16 cellular contexts compared by ENCODE assay signal in the genomic region with DNA sequence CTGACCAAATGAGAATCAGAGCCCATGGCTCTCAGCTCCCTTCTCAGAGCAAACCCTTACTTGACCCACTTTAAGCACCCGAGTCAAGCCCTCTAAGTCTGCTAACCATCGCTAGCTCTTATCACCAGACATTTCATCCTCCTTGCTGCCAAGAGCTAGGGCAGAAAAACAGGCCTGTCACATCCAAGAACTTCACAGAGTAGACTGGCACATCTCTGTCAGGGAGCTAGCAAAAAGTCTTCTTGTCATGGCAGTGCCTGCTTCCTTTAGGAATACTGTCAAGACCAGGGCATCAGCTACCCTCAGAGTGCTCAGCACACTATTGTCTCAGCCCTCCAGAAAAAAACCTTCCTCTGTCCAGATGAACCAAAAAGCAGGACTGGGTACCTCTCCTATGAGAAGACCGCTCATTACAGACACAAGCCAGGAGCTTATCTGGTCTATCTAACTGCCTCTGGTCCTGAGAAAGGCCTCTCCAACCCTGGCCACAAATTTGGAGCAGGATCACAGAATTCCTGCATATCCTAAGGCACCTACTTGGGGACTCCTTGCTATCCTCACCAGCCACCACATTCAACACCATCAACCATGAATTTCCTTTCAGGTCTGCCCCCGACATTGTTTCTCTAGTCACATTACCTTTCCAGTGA. TPM values are rescaled to one million over a fixed set of nuclear protein-coding genes. Genes with fewer than 3 reads are reported as not detected.
DNase-seq lines count a peak whose midpoint lies in the region; ATAC-seq and TF ChIP-seq lines count a peak whose summit lies in the region.
"Had no signal": no experiment of that assay in that cellular context is flagged by ENCODE, and none has a peak within 500 bp of the region (broad histone marks: within the 10 kb centered on the region; RNA-seq: fewer than 3 reads in every experiment).

No MANE protein-coding gene starts in this region.

- no peak overlapping the region for H3K4me3 Mint-ChIP-seq in glutamatergic neuron (ENCODE audit: unreplicated experiment)
- H3K4me3 Mint-ChIP-seq in type B pancreatic cell: no peak overlapping the region
- H3K4me3 Mint-ChIP-seq: brain; CD8-positive, alpha-beta memory T cell had no signal

- no peak overlapping the region for H3K4me3 ChIP-seq in adipocyte (ENCODE audit: low read length)
- H3K4me3 ChIP-seq: heart left ventricle, prostate gland, suprapubic skin had no signal

- H3K4me1 Mint-ChIP-seq in glutamatergic neuron (ENCODE audit: low read depth, unreplicated experiment): peaks cover 20% of the 10 kb centered on the region
- H3K4me1 Mint-ChIP-seq in type B pancreatic cell (ENCODE audit: unreplicated experiment): peaks cover 64% of the 10 kb centered on the region

- no peak for TF ChIP-seq CTCF in glutamatergic neuron (IDR thresholded peaks at IDR 0.05; ENCODE audit: partially characterized antibody, unreplicated experiment)
- TF ChIP-seq CTCF in type B pancreatic cell (conservative IDR thresholded peaks at IDR 0.05): no peak

- DNase-seq in DMS53 (lab: John Stamatoyannopoulos, UW): peak; percentile 17
- no peak for DNase-seq in DMS53 treated with DMSO at 0.1 percent for 48 hours (lab: John Stamatoyannopoulos, UW; ENCODE audit: unreplicated experiment)
- peak; percentile 22 for DNase-seq in adipocyte (ENCODE audit: low read depth)
- DNase-seq in glutamatergic neuron: no peak
- no peak for DNase-seq in type B pancreatic cell (ENCODE audit: extremely low spot score, unreplicated experiment)
- DNase-seq in T-helper 2 cell: no peak
- DNase-seq: 8988T; activated CD4-positive, CD25-positive, alpha-beta regulatory T cell; activated naive CD4-positive, alpha-beta T cell; CD8-positive, alpha-beta memory T cell; heart left ventricle had no signal

- H3K4me1 ChIP-seq in adipocyte (ENCODE audit: control insufficient read depth, insufficient read depth, low read length): peaks cover 38% of the 10 kb centered on the region

- H3K9ac ChIP-seq in adipocyte (ENCODE audit: low read length): no peak overlapping the region

- H3K9me3 Mint-ChIP-seq in glutamatergic neuron (ENCODE audit: unreplicated experiment): peaks cover 6% of the 10 kb centered on the region
- no peaks in the 10 kb centered on the region for H3K9me3 Mint-ChIP-seq in type B pancreatic cell
- H3K9me3 Mint-ChIP-seq: brain; CD8-positive, alpha-beta memory T cell had no signal

- H3K36me3 Mint-ChIP-seq in glutamatergic neuron (ENCODE audit: unreplicated experiment) (no peaks in the 10 kb centered on the region), type B pancreatic cell (peaks cover 42% of the 10 kb centered on the region)

- H3K27me3 Mint-ChIP-seq in glutamatergic neuron (ENCODE audit: unreplicated experiment) (peaks cover 2% of the 10 kb centered on the region), type B pancreatic cell (no peaks in the 10 kb centered on the region)
- H3K27me3 Mint-ChIP-seq: brain; CD8-positive, alpha-beta memory T cell had no signal

- peaks cover 5% of the 10 kb centered on the region for H3K36me3 ChIP-seq in adipocyte (ENCODE audit: control insufficient read depth, insufficient read depth, low read length, severe bottlenecking)
- H3K36me3 ChIP-seq: prostate gland had no signal

- H3K9me3 ChIP-seq in adipocyte (ENCODE audit: control insufficient read depth, low read length): no peaks in the 10 kb centered on the region
- H3K9me3 ChIP-seq: heart left ventricle, prostate gland, suprapubic skin had no signal

- H3K27me3 ChIP-seq in adipocyte (replicated peaks; ENCODE audit: control insufficient read depth, insufficient read depth, low read length): no peaks in the 10 kb centered on the region
- H3K27me3 ChIP-seq: heart left ventricle, suprapubic skin had no signal

- ATAC-seq in GM21381 (IDR thresholded peaks at IDR 0.05; ENCODE audit: unreplicated experiment) (no peak), HG03469 (IDR thresholded peaks at IDR 0.05; ENCODE audit: unreplicated experiment) (no peak)

- H3K27ac Mint-ChIP-seq in glutamatergic neuron (ENCODE audit: unreplicated experiment): peak overlapping the region; percentile 24
- peak overlapping the region; percentile 25 for H3K27ac Mint-ChIP-seq in type B pancreatic cell

RNA-seq across cellular contexts. Expression of a gene that starts 26.2 kb away (rescaled TPM):
- 37.0 TPM for total RNA-seq in glutamatergic neuron (ENCODE audit: unreplicated experiment)
- 54.7 and 72.7 TPM in 2 replicates for total RNA-seq in type B pancreatic cell (ENCODE audit: low replicate concordance)

Comparison
In these comparisons a context has a peak if more than half of its experiments do, and no peak if none do; other contexts are left out.
1. DNase-seq: peak in DMS53 (single experiment) and adipocyte (single experiment); none in DMS53 treated with DMSO at 0.1 percent for 48 hours (single experiment), glutamatergic neuron (single experiment), type B pancreatic cell (single experiment) and T-helper 2 cell (0 of 5).